11 cellular contexts compared by ENCODE assay signal in the genomic region with DNA sequence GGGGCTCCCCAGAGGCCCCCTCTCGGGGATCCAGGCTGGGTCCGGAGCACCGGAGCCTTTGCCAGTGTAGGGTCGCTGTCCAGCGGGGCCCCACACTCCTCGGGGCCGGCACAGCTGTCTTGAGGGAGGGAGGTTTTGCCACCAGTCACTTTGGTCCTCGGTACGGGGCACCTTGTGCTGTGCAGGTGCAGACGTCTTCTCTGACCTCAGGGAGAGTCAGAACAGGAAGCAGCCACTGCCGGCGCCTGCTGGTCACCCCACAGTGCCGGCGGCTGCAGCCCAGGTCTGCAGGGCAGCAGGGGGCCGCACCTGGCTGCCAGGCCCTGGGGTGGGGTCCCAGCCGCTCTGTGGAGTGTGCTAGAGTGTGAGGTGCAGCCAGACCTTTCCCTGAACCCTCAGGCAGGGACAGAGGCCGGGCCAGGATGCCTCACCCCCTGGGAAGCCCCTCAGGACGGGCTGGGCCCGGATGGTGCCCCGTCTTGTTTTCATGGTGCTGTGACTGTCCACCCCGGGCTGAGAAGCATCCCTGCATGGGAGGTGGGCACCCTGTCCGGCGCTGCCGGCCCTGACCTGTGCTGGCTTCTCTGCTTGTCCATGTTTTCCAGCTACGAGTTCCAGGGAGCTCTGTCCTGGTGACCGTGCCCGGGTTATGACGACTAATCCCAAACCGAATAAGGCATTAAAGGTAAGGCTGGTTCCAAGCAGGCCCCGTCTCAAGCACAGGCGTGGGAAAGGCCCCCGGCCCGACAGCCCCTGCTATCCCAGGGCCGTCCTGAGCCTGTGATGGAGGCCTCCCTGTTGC. TPM values are rescaled to one million over a fixed set of nuclear protein-coding genes. Genes with fewer than 3 reads are reported as not detected.
DNase-seq lines count a peak whose midpoint lies in the region; FAIRE-seq and TF ChIP-seq lines count a peak whose summit lies in the region.
"Had no signal": no experiment of that assay in that cellular context is flagged by ENCODE, and none has a peak within 500 bp of the region (broad histone marks: within the 10 kb centered on the region; RNA-seq: fewer than 3 reads in every experiment).

No MANE protein-coding gene starts in this region.

- peak overlapping the region in 3 of 4 donors; percentile 16 to 54 (median 27) for H3K4me3 ChIP-seq in Peyer's patch
- peak overlapping the region in 2 of 3 experiments; percentile 20 to 30 for H3K4me3 ChIP-seq in endothelial cell of umbilical vein (replicated peaks in 1 of 3; ENCODE audit: insufficient read depth in 1 of 3, low read depth in 1 of 3, low read length in 3 of 3)
- peak overlapping the region; percentile 61 for H3K4me3 ChIP-seq in neural cell (ENCODE audit: low read length)
- H3K4me3 ChIP-seq: mucosa of descending colon had no signal

- no TSS peak for BruUV-seq in endothelial cell of umbilical vein (replicated peaks; lab: Mats Ljungman, UMichigan)

- H3K4me2 ChIP-seq in endothelial cell of umbilical vein (ENCODE audit: insufficient read depth, low read length) (peak overlapping the region; percentile 60), neural cell (ENCODE audit: low read length) (no peak overlapping the region)

- H3K79me2 ChIP-seq in endothelial cell of umbilical vein (ENCODE audit: control insufficient read depth, insufficient read depth, low read length) (peaks cover 43% of the 10 kb centered on the region), neural cell (replicated peaks; ENCODE audit: insufficient read depth, low read length) (peaks cover 13% of the 10 kb centered on the region)

- H3K4me1 ChIP-seq in Peyer's patch: peaks cover 0 to 46% (median 6%) of the 10 kb centered on the region in 4 donors
- H3K4me1 ChIP-seq in endothelial cell of umbilical vein (ENCODE audit: control insufficient read depth, extremely low read depth, insufficient read depth, low read length): peaks cover 42% of the 10 kb centered on the region

- no peaks in the 10 kb centered on the region for H3K9me1 ChIP-seq in endothelial cell of umbilical vein (replicated peaks; ENCODE audit: control insufficient read depth, extremely low read depth, insufficient read depth, low read length)

- no peak overlapping the region for H2AFZ ChIP-seq in endothelial cell of umbilical vein (ENCODE audit: low read depth, low read length)
- H2AFZ ChIP-seq in neural cell (ENCODE audit: low read depth, low read length): no peak overlapping the region

- no peaks in the 10 kb centered on the region for H4K20me1 ChIP-seq in endothelial cell of umbilical vein (replicated peaks; ENCODE audit: control insufficient read depth, extremely low read depth, insufficient read depth, low read length)
- no peaks in the 10 kb centered on the region for H4K20me1 ChIP-seq in neural cell (ENCODE audit: insufficient read depth)

- no peaks in the 10 kb centered on the region for H3K9me3 Mint-ChIP-seq in type B pancreatic cell
- H3K9me3 Mint-ChIP-seq: T-helper 2 cell treated with Interferon-gamma antibody and Interleukin-4, amounts not matched to agents 5 μg/mL and 100 μg/mL, for 36 hours had no signal

- no peaks in the 10 kb centered on the region for H3K36me3 Mint-ChIP-seq in type B pancreatic cell
- H3K36me3 Mint-ChIP-seq: brain had no signal

- TF ChIP-seq EP300 in neural cell (conservative IDR thresholded peaks at IDR 0.05; ENCODE audit: poor library complexity, severe bottlenecking): no peak

- dilution Hi-C loops in endothelial cell of umbilical vein (cut with MboI; ENCODE audit: extremely low pct_ligation_motif_present, low sequenced_read_pairs): no loop called here

- no peaks in the 10 kb centered on the region for H3K27me3 ChIP-seq in Peyer's patch
- no peaks in the 10 kb centered on the region for H3K27me3 ChIP-seq in endothelial cell of umbilical vein (ENCODE audit: control insufficient read depth in 2 of 2, insufficient read depth in 2 of 2, low read length in 2 of 2)
- H3K27me3 ChIP-seq in neural cell (ENCODE audit: insufficient read depth, low read depth, low read length): no peaks in the 10 kb centered on the region

- peak overlapping the region; percentile 48 for H3K27ac Mint-ChIP-seq in type B pancreatic cell
- H3K27ac Mint-ChIP-seq: T-helper 2 cell treated with Interferon-gamma antibody and Interleukin-4, amounts not matched to agents 5 μg/mL and 100 μg/mL, for 36 hours had no signal

- TF ChIP-seq CTCF in Peyer's patch (IDR thresholded peaks at IDR 0.05) (no peak), endothelial cell of umbilical vein (IDR thresholded peaks at IDR 0.05; ENCODE audit: extremely low read depth in 1 of 2, insufficient read depth in 1 of 2, low read depth in 1 of 2, low read length in 2 of 2) (no peak), neural cell (IDR thresholded peaks at IDR 0.05; ENCODE audit: poor library complexity, severe bottlenecking) (no peak), type B pancreatic cell (conservative IDR thresholded peaks at IDR 0.05) (no peak)

- H3F3A ChIP-seq in neural cell (ENCODE audit: insufficient read depth, low read length, poor library complexity, severe bottlenecking): no peaks in the 10 kb centered on the region

- H3K9me2 ChIP-seq in neural cell (ENCODE audit: insufficient read depth, low read length): no peaks in the 10 kb centered on the region

- H3K27ac ChIP-seq in Peyer's patch (peak overlapping the region; percentile 67 to 98 (median 90)), endothelial cell of umbilical vein (ENCODE audit: insufficient read depth, low read depth, low read length) (peak overlapping the region; percentile 97), neural cell (ENCODE audit: low read length) (peak overlapping the region; percentile 79)

- H3K9ac ChIP-seq in endothelial cell of umbilical vein (replicated peaks; ENCODE audit: extremely low read depth, insufficient read depth, low read length) (peak overlapping the region; percentile 98), neural cell (ENCODE audit: low read length) (peak overlapping the region; percentile 67)

- intact Hi-C loops in endothelial cell of umbilical vein (cut with micrococcal nuclease): loop anchor here (1.0 kb wide), 1 partner anchor 34 kb away; a partner anchor contains a TSS

- CTCF ChIA-PET in endothelial cell of umbilical vein (lab: Charles Lee): interaction anchor here (1.5 kb wide), 1 partner anchor 9 kb away, joined by 3 read pairs; no protein-coding TSS in a partner anchor

- H3K9me3 ChIP-seq in Peyer's patch (no peaks in the 10 kb centered on the region), endothelial cell of umbilical vein (replicated peaks; ENCODE audit: control insufficient read depth, insufficient read depth, low read length) (no peaks in the 10 kb centered on the region), neural cell (ENCODE audit: low read length) (no peaks in the 10 kb centered on the region)
- H3K9me3 ChIP-seq: mucosa of descending colon had no signal

- no peak for TF ChIP-seq RAD21 in neural cell (conservative IDR thresholded peaks at IDR 0.05)

- H3K36me3 ChIP-seq in Peyer's patch (peaks cover 0 to 62% (median 0%) of the 10 kb centered on the region in 3 donors), endothelial cell of umbilical vein (ENCODE audit: control insufficient read depth in 2 of 2, extremely low read depth in 1 of 2, insufficient read depth in 2 of 2, low read length in 2 of 2) (peaks cover 6 to 26% of the 10 kb centered on the region in 2 experiments), neural cell (ENCODE audit: insufficient read depth, low read length) (no peaks in the 10 kb centered on the region)

- TF ChIP-seq POLR2A in Peyer's patch (IDR thresholded peaks at IDR 0.05) (no peak), endothelial cell of umbilical vein (IDR thresholded peaks at IDR 0.05; ENCODE audit: low read depth, low read length) (no peak)

- peaks cover 10% of the 10 kb centered on the region for H3K4me1 Mint-ChIP-seq in type B pancreatic cell (ENCODE audit: unreplicated experiment)

- POLR2A ChIA-PET in endothelial cell of umbilical vein (lab: Charles Lee): no interaction called here

- H3K4me3 Mint-ChIP-seq in type B pancreatic cell: no peak overlapping the region
- H3K4me3 Mint-ChIP-seq: T-helper 2 cell treated with Interferon-gamma antibody and Interleukin-4, amounts not matched to agents 5 μg/mL and 100 μg/mL, for 36 hours had no signal

- no peak for DNase-seq in Peyer's patch
- no peak for DNase-seq in endothelial cell of umbilical vein (ENCODE audit: low read depth, low spot score)
- no peak for DNase-seq in type B pancreatic cell (ENCODE audit: extremely low spot score, unreplicated experiment)
- DNase-seq in activated CD4-positive, CD25-positive, alpha-beta regulatory T cell treated with anti-CD3 and anti-CD28 coated beads, Interleukin-2, amount 50 U/mL, for 72 hours: no peak
- no peak for DNase-seq in NCI-H2107 (lab: John Stamatoyannopoulos, UW)
- DNase-seq in GOT3 (lab: John Stamatoyannopoulos, UW): no peak
- DNase-seq: MM.1S had no signal

- H3K27me3 Mint-ChIP-seq in type B pancreatic cell: peaks cover 3% of the 10 kb centered on the region
- H3K27me3 Mint-ChIP-seq: brain had no signal

- FAIRE-seq in endothelial cell of umbilical vein (lab: Jason Lieb, UNC): no peak

RNA-seq across cellular contexts. Expression of a gene that starts 8.2 kb away (rescaled TPM):
- total RNA-seq in Peyer's patch: 10 to 100 TPM; 32.9 to 80.2 (median 55.0) TPM
- total RNA-seq in endothelial cell of umbilical vein: 39.4 and 66.9 TPM in 2 replicates
- 22.2 and 23.3 TPM in 2 replicates for polyA plus RNA-seq in endothelial cell of umbilical vein
- 10.8 and 13.7 TPM in 2 replicates for polyA plus RNA-seq in endothelial cell of umbilical vein (2011; cell fraction: cytosol; rRNA removed)
- polyA plus RNA-seq in endothelial cell of umbilical vein (2011; cell fraction: nucleus; rRNA removed): 167 and 174 TPM in 2 replicates
- 16.7 and 23.2 TPM in 2 replicates for polyA plus RNA-seq in endothelial cell of umbilical vein (2012)
- polyA minus RNA-seq in endothelial cell of umbilical vein: 13.0 and 16.2 TPM in 2 replicates
- polyA minus RNA-seq in endothelial cell of umbilical vein (2011; cell fraction: cytosol; rRNA and poly(A)+ RNA removed): 27.5 TPM
- 25.4 and 68.6 TPM in 2 replicates for polyA minus RNA-seq in endothelial cell of umbilical vein (2011; cell fraction: nucleus; rRNA and poly(A)+ RNA removed)
- 12.6 and 16.4 TPM in 2 replicates for polyA plus RNA-seq in neural cell
- 9.1 and 12.9 TPM in 2 replicates for polyA minus RNA-seq in neural cell
- total RNA-seq in type B pancreatic cell (ENCODE audit: low replicate concordance): 8.2 and 19.9 TPM in 2 replicates

RNA-seq across cellular contexts. Expression of a gene that starts 17.3 kb away (rescaled TPM):
- total RNA-seq in Peyer's patch (100 to 1,000 TPM in 3 of 4 donors, 10 to 100 TPM in 1; 41.3 to 161 (median 151) TPM), endothelial cell of umbilical vein (not detected in 2 replicates), type B pancreatic cell (ENCODE audit: low replicate concordance) (6.6 and 7.6 TPM in 2 replicates)
- polyA plus RNA-seq in endothelial cell of umbilical vein (0.41 and 0.48 TPM in 2 replicates), neural cell (0.12 TPM in 1 of 2 replicates, not detected in the other)
- 0.07 and 0.22 TPM in 2 replicates for polyA plus RNA-seq in endothelial cell of umbilical vein (2011; cell fraction: cytosol; rRNA removed)
- 0.25 and 0.66 TPM in 2 replicates for polyA plus RNA-seq in endothelial cell of umbilical vein (2011; cell fraction: nucleus; rRNA removed)
- polyA plus RNA-seq in endothelial cell of umbilical vein (2012): 0.07 TPM in 2 replicates
- polyA minus RNA-seq in endothelial cell of umbilical vein (0.15 TPM in 1 of 2 replicates, not detected in the other), neural cell (not detected in 2 replicates)
- 21.1 TPM for polyA minus RNA-seq in endothelial cell of umbilical vein (2011; cell fraction: cytosol; rRNA and poly(A)+ RNA removed)
- polyA minus RNA-seq in endothelial cell of umbilical vein (2011; cell fraction: nucleus; rRNA and poly(A)+ RNA removed): 0.48 and 0.91 TPM in 2 replicates

RNA-seq across cellular contexts. Expression of a gene that starts 31.1 kb away (rescaled TPM):
- total RNA-seq in Peyer's patch (10 to 100 TPM; 33.0 to 67.5 (median 47.7) TPM), endothelial cell of umbilical vein (25.5 and 28.4 TPM in 2 replicates), type B pancreatic cell (ENCODE audit: low replicate concordance) (27.0 and 35.2 TPM in 2 replicates)
- polyA plus RNA-seq in endothelial cell of umbilical vein (40.4 and 49.7 TPM in 2 replicates), neural cell (50.6 and 54.1 TPM in 2 replicates)
- polyA plus RNA-seq in endothelial cell of umbilical vein (2011; cell fraction: cytosol; rRNA removed): 48.3 and 57.1 TPM in 2 replicates
- polyA plus RNA-seq in endothelial cell of umbilical vein (2011; cell fraction: nucleus; rRNA removed): 29.1 and 31.2 TPM in 2 replicates
- 18.9 and 27.6 TPM in 2 replicates for polyA plus RNA-seq in endothelial cell of umbilical vein (2012)
- polyA minus RNA-seq in endothelial cell of umbilical vein (11.4 and 14.3 TPM in 2 replicates), neural cell (15.6 and 20.9 TPM in 2 replicates)
- 39.1 TPM for polyA minus RNA-seq in endothelial cell of umbilical vein (2011; cell fraction: cytosol; rRNA and poly(A)+ RNA removed)
- 4.4 and 6.7 TPM in 2 replicates for polyA minus RNA-seq in endothelial cell of umbilical vein (2011; cell fraction: nucleus; rRNA and poly(A)+ RNA removed)

RNA-seq across cellular contexts. Expression of a gene that starts 34.6 kb away (rescaled TPM):
- 100 to 1,000 TPM in 2 of 4 donors, 10 to 100 TPM in 2; 84.4 to 192 (median 108) TPM for total RNA-seq in Peyer's patch
- 114 and 116 TPM in 2 replicates for total RNA-seq in endothelial cell of umbilical vein
- 57.8 and 86.5 TPM in 2 replicates for polyA plus RNA-seq in endothelial cell of umbilical vein
- 25.1 and 38.8 TPM in 2 replicates for polyA plus RNA-seq in endothelial cell of umbilical vein (2011; cell fraction: cytosol; rRNA removed)
- 99.5 and 107 TPM in 2 replicates for polyA plus RNA-seq in endothelial cell of umbilical vein (2011; cell fraction: nucleus; rRNA removed)
- 48.4 and 56.9 TPM in 2 replicates for polyA plus RNA-seq in endothelial cell of umbilical vein (2012)
- 39.2 and 47.6 TPM in 2 replicates for polyA minus RNA-seq in endothelial cell of umbilical vein
- polyA minus RNA-seq in endothelial cell of umbilical vein (2011; cell fraction: cytosol; rRNA and poly(A)+ RNA removed): 50.1 TPM
- 38.4 and 74.9 TPM in 2 replicates for polyA minus RNA-seq in endothelial cell of umbilical vein (2011; cell fraction: nucleus; rRNA and poly(A)+ RNA removed)
- polyA plus RNA-seq in neural cell: 21.1 and 26.3 TPM in 2 replicates
- 49.0 and 63.8 TPM in 2 replicates for polyA minus RNA-seq in neural cell
- 112 and 134 TPM in 2 replicates for total RNA-seq in type B pancreatic cell (ENCODE audit: low replicate concordance)
